Comparison of ENCODE assay signal across 19 cellular contexts in genomic region chr10:43329246-43329885, GRCh38. TPM values are rescaled to one million over a fixed set of nuclear protein-coding genes. Genes with fewer than 3 reads are reported as not detected.
"Had no signal": no experiment of that assay in that cellular context is flagged by ENCODE, and none has a peak within 500 bp of the region (broad histone marks: within the 10 kb centered on the region; RNA-seq: fewer than 3 reads in every experiment).

No MANE protein-coding gene starts in this region.

RNA-seq across cellular contexts. Expression of gene FXYD4, which starts 42.1 kb away (rescaled TPM):
- total RNA-seq: activated naive CD4-positive, alpha-beta T cell treated with anti-CD3 and anti-CD28 coated beads for 36 hours; activated naive CD4-positive, alpha-beta T cell treated with anti-CD3 and anti-CD28 coated beads, Interleukin-2, amount 50 U/mL, for 72 hours; activated naive CD8-positive, alpha-beta T cell treated with anti-CD3 and anti-CD28 coated beads for 36 hours; activated naive CD8-positive, alpha-beta T cell treated with anti-CD3 and anti-CD28 coated beads, Interleukin-2, amount 10 ng/mL, durations not matched to agents 7 days and 5 days; activated T-cell treated with anti-CD3 and anti-CD28 coated beads, Interleukin-2, amount 50 U/mL, for 4 hours; activated T-cell treated with anti-CD3 and anti-CD28 coated beads, Interleukin-2, amount 50 U/mL, for 72 hours; activated T-helper 17 cell treated with anti-CD3 and anti-CD28 coated beads, Interleukin-2, amount 50 U/mL, for 72 hours; activated T-helper 2 cell treated with anti-CD3 and anti-CD28 coated beads, Interferon-gamma antibody, Interleukin-2, Interleukin-4, amounts not matched to agents 10 μg/mL and 5 μg/mL and 100 μg/mL, durations not matched to agents 14 hours and 24 hours and 36 hours; aorta; ascending aorta; astrocyte; body of pancreas; breast epithelium; bronchial epithelial cell; cardiac muscle cell; cardiac septum; cerebellum; chondrocyte had no signal
- polyA plus RNA-seq: adrenal gland, aorta, cardiac muscle cell had no signal
